Comparison of ENCODE assay signal across 21 cellular contexts in the genomic region with DNA sequence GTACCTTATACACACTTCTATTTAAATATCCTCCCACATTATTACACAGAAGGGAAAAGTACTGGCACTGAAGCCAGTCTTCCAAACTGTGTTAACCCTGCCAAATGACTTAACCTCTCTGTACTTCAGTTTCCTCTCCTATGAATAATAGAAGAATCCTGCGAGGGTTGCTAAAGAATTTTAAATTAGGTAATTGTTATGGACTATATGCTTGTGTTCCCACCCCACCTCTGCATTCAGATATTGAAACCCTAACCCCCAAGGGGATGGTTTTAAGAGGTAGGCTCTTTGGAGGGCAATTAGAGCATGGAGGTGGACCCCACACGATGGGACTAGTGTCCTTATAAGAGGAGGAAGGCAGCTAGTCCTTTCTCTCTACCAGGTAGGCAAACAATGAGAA.
DNase-seq lines count a peak whose midpoint lies in the region; ATAC-seq, FAIRE-seq and TF ChIP-seq lines count a peak whose summit lies in the region.
"Had no signal": no experiment of that assay in that cellular context is flagged by ENCODE, and none has a peak within 500 bp of the region (broad histone marks: within the 10 kb centered on the region; RNA-seq: fewer than 3 reads in every experiment).

No MANE protein-coding gene starts in this region.

- no peak overlapping the region for H3K4me3 Mint-ChIP-seq in astrocyte (ENCODE audit: unreplicated experiment)
- H3K4me3 Mint-ChIP-seq: B cell; CD4-positive, alpha-beta T cell; IgD-negative memory B cell had no signal

- intact Hi-C loops in aorta (cut with DNase I), result loop anchor here in 1 of 2 donors (2.0 kb wide), 1 partner anchor 68 kb away; no protein-coding TSS in a partner anchor

- no peak overlapping the region for H3K27ac Mint-ChIP-seq in astrocyte (ENCODE audit: unreplicated experiment)
- H3K27ac Mint-ChIP-seq: B cell; CD4-positive, alpha-beta T cell had no signal

- peaks cover 10% of the 10 kb centered on the region; the same call in 1 of the 2 replicates for H3K9me3 ChIP-seq in HUES6 (ENCODE audit: control insufficient read depth, insufficient read depth, low read depth, low read length)
- H3K9me3 ChIP-seq in astrocyte (ENCODE audit: insufficient read depth, low read depth, low read length), result no peaks in the 10 kb centered on the region
- H3K9me3 ChIP-seq in aorta (ENCODE audit: control insufficient read depth, low read length), result no peaks in the 10 kb centered on the region

- no peaks in the 10 kb centered on the region for H3K4me1 Mint-ChIP-seq in astrocyte (ENCODE audit: low read depth, unreplicated experiment)
- H3K4me1 Mint-ChIP-seq: B cell had no signal

- WGBS in aorta, 2 donors, result 13 to 17% methylated on average over 2 of the region's 2 CpGs

- H3K27ac ChIP-seq in HUES6 (ENCODE audit: low read depth, low read length) (no peak overlapping the region), astrocyte (ENCODE audit: low read depth, low read length) (no peak overlapping the region), aorta (ENCODE audit: low read depth in 1 of 2, low read length in 2 of 2) (peak overlapping the region; percentile 72 to 97)

- peak overlapping the region; percentile 2; the same call in 1 of the 2 replicates for H3K4me3 ChIP-seq in HUES6 (ENCODE audit: low read depth, low read length)
- no peak overlapping the region for H3K4me3 ChIP-seq in astrocyte (ENCODE audit: insufficient read depth, low read depth, low read length)
- H3K4me3 ChIP-seq in fibroblast of pulmonary artery (replicated peaks; ENCODE audit: low read depth, low read length), result no peak overlapping the region
- H3K4me3 ChIP-seq in aorta (ENCODE audit: low read length in 2 of 2), result no peak overlapping the region

- DNase-seq in astrocyte (ENCODE audit: low read depth), result peak; percentile 23
- peak; percentile 66 for DNase-seq in fibroblast of pulmonary artery (ENCODE audit: low read depth)
- DNase-seq in aorta, result no peak
- no peak for DNase-seq in COLO829 (ENCODE audit: low spot score)
- DNase-seq: CD4-positive, alpha-beta T cell; GOT3; Kasumi-1; MM.1S; NCI-H1092 treated with DMSO at 0.1 percent for 48 hours; NCI-H1694 treated with DMSO at 0.1 percent for 48 hours; NCI-H446; NCI-H69; NK-92 treated with Interleukin-12 subunit alpha and Interleukin-12 subunit beta, amount 100 ng/mL, for 24 hours; OCI-M1; SHP77 treated with DMSO at 0.1 percent for 48 hours had no signal

- H4K20me1 ChIP-seq in astrocyte (ENCODE audit: insufficient read depth, low read length), result no peaks in the 10 kb centered on the region

- no peak overlapping the region for H3K4me2 ChIP-seq in astrocyte (ENCODE audit: low read length)

- no peak overlapping the region for H2AFZ ChIP-seq in astrocyte (ENCODE audit: low read depth, low read length)

- H3K27me3 ChIP-seq in HUES6 (ENCODE audit: control insufficient read depth, insufficient read depth, low read length) (peaks cover 5% of the 10 kb centered on the region; the same call in 1 of the 2 replicates), astrocyte (ENCODE audit: insufficient read depth, low read length) (no peaks in the 10 kb centered on the region), aorta (ENCODE audit: control insufficient read depth in 1 of 2, insufficient read depth in 2 of 2, low read length in 1 of 2) (no peaks in the 10 kb centered on the region)

- H3K36me3 ChIP-seq in HUES6 (ENCODE audit: control insufficient read depth, insufficient read depth, low read length) (no peaks in the 10 kb centered on the region), astrocyte (ENCODE audit: insufficient read depth, low read length) (no peaks in the 10 kb centered on the region), aorta (ENCODE audit: control insufficient read depth in 1 of 2, insufficient read depth in 2 of 2, low read length in 1 of 2) (no peaks in the 10 kb centered on the region)

- peaks cover 2% of the 10 kb centered on the region for H3K36me3 Mint-ChIP-seq in astrocyte (ENCODE audit: low read depth, unreplicated experiment)

- FAIRE-seq in astrocyte (lab: Jason Lieb, UNC), result no peak

- H3K4me1 ChIP-seq in HUES6 (ENCODE audit: control insufficient read depth, insufficient read depth, low read length) (peaks cover 31% of the 10 kb centered on the region), astrocyte (ENCODE audit: insufficient read depth, low read length) (no peaks in the 10 kb centered on the region), aorta (ENCODE audit: control insufficient read depth in 1 of 2, insufficient read depth in 2 of 2, low read length in 2 of 2) (peaks cover 0 to 6% of the 10 kb centered on the region in 2 donors)

- H3K9me3 Mint-ChIP-seq in astrocyte (ENCODE audit: unreplicated experiment), result peaks cover 2% of the 10 kb centered on the region

- no peaks in the 10 kb centered on the region for H3K79me2 ChIP-seq in astrocyte (ENCODE audit: insufficient read depth, low read length)

- peaks cover 4% of the 10 kb centered on the region for H3K27me3 Mint-ChIP-seq in astrocyte (ENCODE audit: low read depth, unreplicated experiment)
- H3K27me3 Mint-ChIP-seq: CD4-positive, alpha-beta T cell; IgD-negative memory B cell had no signal

- H3K9ac ChIP-seq in HUES6 (ENCODE audit: low read length) (no peak overlapping the region), astrocyte (ENCODE audit: low read length) (no peak overlapping the region)

- no peak for TF ChIP-seq CTCF in astrocyte (IDR thresholded peaks at IDR 0.05; ENCODE audit: insufficient read depth, low read depth, low read length)
- no peak for TF ChIP-seq CTCF in fibroblast of pulmonary artery (IDR thresholded peaks at IDR 0.05; ENCODE audit: low read length, missing control alignments)

- ATAC-seq in aorta (ENCODE audit: low FRiP score), result peak; percentile 48
- ATAC-seq in GM21447 (IDR thresholded peaks at IDR 0.05; ENCODE audit: unreplicated experiment), result no peak
- no peak for ATAC-seq in GM19023 (IDR thresholded peaks at IDR 0.05; ENCODE audit: unreplicated experiment)
- ATAC-seq: SK-N-SH treated with all-trans-retinoic acid at 6 μM for 48 hours had no signal

Comparison
In these comparisons a context has a peak if more than half of its experiments do, and no peak if none do; other contexts are left out.
1. H3K27ac ChIP-seq: peak in aorta (2 of 2); none in HUES6 (single experiment) and astrocyte (single experiment).
2. DNase-seq: peak in astrocyte (single experiment) and fibroblast of pulmonary artery (single experiment); none in aorta (0 of 2) and COLO829 (single experiment).